Comparison of ENCODE assay signal across 8 cellular contexts in the genomic region with DNA sequence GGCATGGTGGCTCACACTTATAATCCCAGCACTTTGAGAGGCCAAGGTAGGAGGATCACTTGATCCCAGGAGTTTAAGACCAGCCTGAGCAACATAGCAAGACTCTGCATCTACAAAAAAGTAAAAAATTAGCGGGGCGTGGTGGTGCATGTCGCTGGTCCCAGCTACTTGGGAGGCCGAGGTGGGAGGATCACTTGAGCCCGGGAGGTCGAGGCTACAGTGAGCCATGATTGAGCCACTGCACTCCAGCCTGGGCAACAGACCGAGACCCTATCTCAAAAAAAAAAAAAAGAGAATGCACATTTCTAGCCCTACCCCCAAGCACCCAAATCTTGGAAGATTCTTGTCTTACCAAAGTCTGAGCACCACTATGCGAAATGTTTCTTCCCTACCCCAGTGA. TPM values are rescaled to one million over a fixed set of nuclear protein-coding genes. Genes with fewer than 3 reads are reported as not detected.
A peak's percentile ranks its signal among the peaks of the same experiment; 100 is the strongest.
DNase-seq lines count a peak whose midpoint lies in the region; ATAC-seq and TF ChIP-seq lines count a peak whose summit lies in the region.

No MANE protein-coding gene starts in this region.

- DNase-seq in CD4-positive, alpha-beta memory T cell = no peak
- DNase-seq in OCI-LY7 (ENCODE audit: low spot score) = no peak
- no peak for DNase-seq in ovary
- DNase-seq in HT-29 (ENCODE audit: low spot score) = no peak

- TF ChIP-seq CTCF in OCI-LY7 (conservative IDR thresholded peaks at IDR 0.05; ENCODE audit: low read length) (no peak), ovary (IDR thresholded peaks at IDR 0.05) (no peak)

- peaks cover 23% of the 10 kb centered on the region for H3K4me1 ChIP-seq in CD4-positive, alpha-beta memory T cell (ENCODE audit: insufficient read depth, low read length)
- peaks cover 12% of the 10 kb centered on the region for H3K4me1 ChIP-seq in OCI-LY7 (ENCODE audit: insufficient read depth, low read length, poor library complexity, severe bottlenecking)
- peaks cover 5% of the 10 kb centered on the region for H3K4me1 ChIP-seq in endocrine pancreas (ENCODE audit: control insufficient read depth, insufficient read depth, low read length)
- H3K4me1 ChIP-seq in ovary (ENCODE audit: insufficient read depth) = peaks cover 4% of the 10 kb centered on the region

- H3K9ac ChIP-seq in endocrine pancreas (ENCODE audit: control insufficient read depth, insufficient read depth, low read length) = peak overlapping the region; percentile 35

- no peaks in the 10 kb centered on the region for H3K9me2 ChIP-seq in OCI-LY7 (ENCODE audit: insufficient read depth, low read length)

- CTCF ChIA-PET in CD4-positive, alpha-beta memory T cell (lab: Charles Lee; ENCODE audit: partially characterized antibody) = interaction anchor here (1.1 to 6.4 kb wide), 3 partner anchors 9 to 15 kb away, joined by 3 to 82 read pairs (median 5); a partner anchor contains a TSS
- CTCF ChIA-PET in OCI-LY7 (lab: Charles Lee; ENCODE audit: unreplicated experiment) = no interaction called here

- no peaks in the 10 kb centered on the region for H3K9me3 Mint-ChIP-seq in CD4-positive, alpha-beta memory T cell

- H3K36me3 Mint-ChIP-seq in CD4-positive, alpha-beta memory T cell = peaks cover 0 to 6% of the 10 kb centered on the region in 2 donors

- TF ChIP-seq POLR2A in ovary (IDR thresholded peaks at IDR 0.05) = no peak

- BruUV-seq in OCI-LY7 (replicated peaks; lab: Mats Ljungman, UMichigan) = no TSS peak

- no peaks in the 10 kb centered on the region for H3K79me2 ChIP-seq in OCI-LY7 (ENCODE audit: insufficient read depth, low read depth, low read length)

- no peaks in the 10 kb centered on the region for H3K9me3 ChIP-seq in CD4-positive, alpha-beta memory T cell (ENCODE audit: control insufficient read depth in 1 of 2, low read length in 2 of 2)
- H3K9me3 ChIP-seq in OCI-LY7 (ENCODE audit: low read length) (no peaks in the 10 kb centered on the region), endocrine pancreas (ENCODE audit: control insufficient read depth, low read length) (no peaks in the 10 kb centered on the region), ovary (no peaks in the 10 kb centered on the region)

- H2AFZ ChIP-seq in OCI-LY7 (ENCODE audit: low read length) = peak overlapping the region; percentile 95

- peaks cover 14 to 31% (median 22%) of the 10 kb centered on the region in 4 donors for H3K4me1 Mint-ChIP-seq in CD4-positive, alpha-beta memory T cell

- no peaks in the 10 kb centered on the region for H3K27me3 Mint-ChIP-seq in CD4-positive, alpha-beta memory T cell

- TF ChIP-seq EP300 in ovary (IDR thresholded peaks at IDR 0.05) = no peak

- peak overlapping the region; percentile 93 to 99 (median 98) for H3K27ac Mint-ChIP-seq in CD4-positive, alpha-beta memory T cell

- no peaks in the 10 kb centered on the region for H3K27me3 ChIP-seq in CD4-positive, alpha-beta memory T cell (ENCODE audit: insufficient read depth, low read length)
- H3K27me3 ChIP-seq in endocrine pancreas (ENCODE audit: control insufficient read depth, insufficient read depth, low read length) = no peaks in the 10 kb centered on the region
- no peaks in the 10 kb centered on the region for H3K27me3 ChIP-seq in ovary

- H4K20me1 ChIP-seq in OCI-LY7 (ENCODE audit: insufficient read depth, low read length) = no peaks in the 10 kb centered on the region

- 94% methylated on average over 8 of the region's 8 CpGs for WGBS in ovary, 3 donors

- H3K4me3 Mint-ChIP-seq in CD4-positive, alpha-beta memory T cell = peak overlapping the region; percentile 96 to 100 (median 97)

- H3K27ac ChIP-seq in CD4-positive, alpha-beta memory T cell (ENCODE audit: low read depth, low read length) = peak overlapping the region; percentile 79
- H3K27ac ChIP-seq in OCI-LY7 (ENCODE audit: low read depth, low read length, poor library complexity, severe bottlenecking) (no peak overlapping the region), ovary (peak overlapping the region in 1 of 2 donors; percentile 73)

- POLR2A ChIA-PET in CD4-positive, alpha-beta memory T cell (lab: Charles Lee; ENCODE audit: partially characterized antibody) = interaction anchor here (0.6 to 2.8 kb wide), 4 partner anchors 12 to 106 kb away, joined by 3 to 11 read pairs (median 5); a partner anchor contains a TSS
- POLR2A ChIA-PET in OCI-LY7 (lab: Charles Lee) = interaction anchor here (1.2 kb wide), 1 partner anchor 18 kb away, joined by 5 read pairs; no protein-coding TSS in a partner anchor

- H3K4me3 ChIP-seq in CD4-positive, alpha-beta memory T cell (ENCODE audit: low read length in 2 of 2) = peak overlapping the region in 1 of 2 donors; percentile 87
- H3K4me3 ChIP-seq in OCI-LY7 (ENCODE audit: low read depth, low read length, poor library complexity, severe bottlenecking) = peak overlapping the region; percentile 70
- no peak overlapping the region for H3K4me3 ChIP-seq in endocrine pancreas (ENCODE audit: control insufficient read depth, insufficient read depth, low read length)
- H3K4me3 ChIP-seq in ovary = peak overlapping the region; percentile 51

- intact Hi-C loops in CD4-positive, alpha-beta memory T cell (cut with micrococcal nuclease) = loop anchor here (1.0 to 5.0 kb wide), 2 partner anchors 13 to 49 kb away; no protein-coding TSS in a partner anchor
- intact Hi-C loops in OCI-LY7 (cut with micrococcal nuclease; ENCODE audit: unreplicated experiment) (no loop called here), ovary (cut with DNase I) (no loop called here)

- no peaks in the 10 kb centered on the region for H3K36me3 ChIP-seq in CD4-positive, alpha-beta memory T cell (ENCODE audit: insufficient read depth, low read length)
- no peaks in the 10 kb centered on the region for H3K36me3 ChIP-seq in OCI-LY7 (ENCODE audit: insufficient read depth, low read length)
- H3K36me3 ChIP-seq in endocrine pancreas (ENCODE audit: control insufficient read depth, insufficient read depth, low read length) = no peaks in the 10 kb centered on the region
- no peaks in the 10 kb centered on the region for H3K36me3 ChIP-seq in ovary

- peak overlapping the region; percentile 84 for H3K4me2 ChIP-seq in OCI-LY7 (ENCODE audit: low read length)

- ATAC-seq in HG02642 (IDR thresholded peaks at IDR 0.05; ENCODE audit: poor library complexity, unreplicated experiment) = no peak
- no peak for ATAC-seq in GM18868 (IDR thresholded peaks at IDR 0.05; ENCODE audit: unreplicated experiment)
- no peak for ATAC-seq in GM18519 (IDR thresholded peaks at IDR 0.05; ENCODE audit: low FRiP score, unreplicated experiment)

RNA-seq across cellular contexts. Expression of a gene that starts 15.6 kb away (rescaled TPM):
- total RNA-seq in CD4-positive, alpha-beta memory T cell = 10 to 100 TPM; 26.9 to 28.9 TPM
- 10 to 100 TPM; 31.0 to 33.9 TPM for polyA plus RNA-seq in CD4-positive, alpha-beta memory T cell
- 19.4 and 23.9 TPM in 2 replicates for total RNA-seq in OCI-LY7 (2014; rRNA removed; shearing (Covaris generic))
- total RNA-seq in OCI-LY7 (2022) = 24.2 and 25.7 TPM in 2 replicates
- 10 to 100 TPM; 33.1 to 51.7 (median 41.3) TPM for total RNA-seq in ovary
- polyA plus RNA-seq in ovary = 10 to 100 TPM; 32.8 to 33.5 TPM
- 29.2 and 30.5 TPM in 2 replicates for total RNA-seq in HT-29 (2014; rRNA removed; shearing (Covaris generic))
